7 cellular contexts compared by ENCODE assay signal in genomic region chr16:29616127-29616526, GRCh38. TPM values are rescaled to one million over a fixed set of nuclear protein-coding genes. Genes with fewer than 3 reads are reported as not detected.
DNase-seq lines count a peak whose midpoint lies in the region; ATAC-seq, FAIRE-seq and TF ChIP-seq lines count a peak whose summit lies in the region.
"Not testable (repeated sequence)": the region's sequence is repeated elsewhere in the genome, so short reads cannot be mapped to it uniquely, and the experiment has no call there.

No MANE protein-coding gene starts in this region.

- H3K27me3 Mint-ChIP-seq in Caco-2 (ENCODE audit: insufficient read depth, unreplicated experiment); T-helper 17 cell; nephron (ENCODE audit: low read depth): not testable (repeated sequence)

- not testable (repeated sequence) for H3K9me3 ChIP-seq in Caco-2; T-helper 17 cell (ENCODE audit: control insufficient read depth, low read length, poor library complexity, severe bottlenecking); colonic mucosa; HepG2 (ENCODE audit: low read length); transverse colon

- FAIRE-seq in HepG2 (lab: Jason Lieb, UNC) = not testable (repeated sequence)

- TF ChIP-seq EP300 in HepG2 (IDR thresholded peaks at IDR 0.05; ENCODE audit: low read depth in 2 of 2, low read length in 2 of 2); HepG2 (CRISPR knock-in tag; IDR thresholded peaks at IDR 0.05; ENCODE audit: borderline replicate concordance); transverse colon (IDR thresholded peaks at IDR 0.05; ENCODE audit: low read depth): not testable (repeated sequence)

- TF ChIP-seq CTCF in Caco-2 (IDR thresholded peaks at IDR 0.05; ENCODE audit: insufficient read depth in 1 of 2, low read depth in 1 of 2, low read length in 1 of 2, severe bottlenecking in 1 of 2, unreplicated experiment in 1 of 2); colonic mucosa (IDR thresholded peaks at IDR 0.05); HepG2 (CRISPR knock-in tag; IDR thresholded peaks at IDR 0.05); nephron (IDR thresholded peaks at IDR 0.05; ENCODE audit: unreplicated experiment in 3 of 3); transverse colon (IDR thresholded peaks at IDR 0.05): not testable (repeated sequence)

- CTCF ChIA-PET in Caco-2 (lab: Charles Lee); HepG2 (lab: Yijun Ruan, JAX; ENCODE audit: low intra/inter-chr PET ratio, low total read pairs): not testable (repeated sequence)

- H3K79me2 ChIP-seq in HepG2 (ENCODE audit: insufficient read depth, low read length) = not testable (repeated sequence)

- H3K9ac ChIP-seq in colonic mucosa (ENCODE audit: low read depth in 2 of 2, low read length in 2 of 2); HepG2 (ENCODE audit: insufficient read depth, low read depth, low read length): not testable (repeated sequence)

- H3K27me3 ChIP-seq in Caco-2 (replicated peaks; ENCODE audit: control insufficient read depth, insufficient read depth, low read length); colonic mucosa; HepG2 (ENCODE audit: control insufficient read depth in 1 of 2, insufficient read depth in 2 of 2, low read length in 2 of 2); transverse colon: not testable (repeated sequence)

- 36% methylated on average over 4 of the region's 6 CpGs for WGBS in HepG2 (ENCODE audit: low lambda C conversion rate)
- 57% methylated on average over 5 of the region's 6 CpGs; no CpG with 5 or more reads in 1 of the 2 donors for WGBS in transverse colon (ENCODE audit: low coverage in 1 of 2), 2 donors

- not testable (repeated sequence) for H4K20me1 ChIP-seq in HepG2 (ENCODE audit: insufficient read depth, low read length)

- not testable (repeated sequence) for ATAC-seq in T-helper 17 cell, HepG2

- H3K27ac Mint-ChIP-seq in Caco-2 (ENCODE audit: unreplicated experiment) = peak overlapping the region; percentile 88
- H3K27ac Mint-ChIP-seq in T-helper 17 cell = peak overlapping the region; percentile 6
- H3K27ac Mint-ChIP-seq in nephron = not testable (repeated sequence)

- H3K4me1 ChIP-seq in Caco-2, colonic mucosa: not testable (repeated sequence)
- H3K4me1 ChIP-seq in HepG2 (ENCODE audit: insufficient read depth, low read length) (peaks cover 16% of the 10 kb centered on the region), transverse colon (peaks cover 0 to 10% (median 4%) of the 10 kb centered on the region in 4 donors)

- H3K27ac ChIP-seq in colonic mucosa, transverse colon: not testable (repeated sequence)
- H3K27ac ChIP-seq in HepG2 (ENCODE audit: extremely low read length, insufficient read depth, low read length) = peak overlapping the region; percentile 23

- H3K9me3 Mint-ChIP-seq in Caco-2 (ENCODE audit: unreplicated experiment); nephron: not testable (repeated sequence)

- intact Hi-C loops in Caco-2 (cut with micrococcal nuclease; ENCODE audit: unreplicated experiment); colonic mucosa (cut with DNase I); HepG2 (cut with micrococcal nuclease; ENCODE audit: unreplicated experiment); posterior vena cava (cut with DNase I); transverse colon (cut with DNase I; ENCODE audit: low total_unique reads): not testable (repeated sequence)

- not testable (repeated sequence) for TF ChIP-seq POLR2A in HepG2 (IDR thresholded peaks at IDR 0.05; ENCODE audit: insufficient read depth in 1 of 2, low read depth in 2 of 2, low read length in 2 of 2); transverse colon (IDR thresholded peaks at IDR 0.05)

- not testable (repeated sequence) for DNase-seq in Caco-2, T-helper 17 cell
- DNase-seq in colonic mucosa (peak; percentile 59), HepG2 (ENCODE audit: low spot score) (peak; percentile 39), posterior vena cava (ENCODE audit: low spot score) (peak; percentile 28), transverse colon (peak; percentile 53)

- H2AFZ ChIP-seq in HepG2 (ENCODE audit: low read length) = not testable (repeated sequence)

- H3K36me3 Mint-ChIP-seq in Caco-2 (ENCODE audit: insufficient read depth, unreplicated experiment) = peaks cover 21% of the 10 kb centered on the region
- not testable (repeated sequence) for H3K36me3 Mint-ChIP-seq in T-helper 17 cell (ENCODE audit: low read depth); nephron (ENCODE audit: low read depth)

- H3K36me3 ChIP-seq in Caco-2 (ENCODE audit: control insufficient read depth, insufficient read depth, low read length); colonic mucosa; HepG2 (replicated peaks in 1 of 2; ENCODE audit: control insufficient read depth in 1 of 2, insufficient read depth in 2 of 2, low read length in 2 of 2); transverse colon: not testable (repeated sequence)

- POLR2A ChIA-PET in Caco-2 (lab: Charles Lee) = not testable (repeated sequence)
- POLR2A ChIA-PET in HepG2 (lab: Yijun Ruan, JAX) = interaction anchor here (2.1 kb wide), 1 partner anchor 63 kb away, joined by 5 read pairs; the partner anchor contains the start of gene QPRT

- 0 out of 2 replicates have a peak overlapping the region, but pooled peaks have one; percentile 36 for H3K4me2 ChIP-seq in HepG2 (ENCODE audit: low read depth, low read length)

- TF ChIP-seq RAD21 in HepG2 (CRISPR knock-in tag; IDR thresholded peaks at IDR 0.05) = 0 out of 2 replicates have a peak, but pooled peaks have one; percentile 12

- peak overlapping the region; percentile 57 for H3K4me3 Mint-ChIP-seq in Caco-2 (ENCODE audit: unreplicated experiment)
- H3K4me3 Mint-ChIP-seq in T-helper 17 cell = not testable (repeated sequence)
- peak overlapping the region in 2 of 3 experiments; percentile 15 to 50 for H3K4me3 Mint-ChIP-seq in nephron

- in situ Hi-C loops in HepG2 (cut with HindIII; ENCODE audit: extremely low pct_ligation_motif_present, low pct_unique_long_range_greater_than_20kb); transverse colon (cut with MboI; ENCODE audit: low pct_ligation_motif_present in 1 of 4, low pct_unique_long_range_greater_than_20kb in 1 of 4, low sequenced_read_pairs in 3 of 4): not testable (repeated sequence)

- H3K4me1 Mint-ChIP-seq in Caco-2 (ENCODE audit: low read depth, unreplicated experiment) = not testable (repeated sequence)
- peaks cover 13% of the 10 kb centered on the region for H3K4me1 Mint-ChIP-seq in T-helper 17 cell
- H3K4me1 Mint-ChIP-seq in nephron = peaks cover 18% of the 10 kb centered on the region

- not testable (repeated sequence) for H3K4me3 ChIP-seq in Caco-2 (ENCODE audit: low read depth, low read length); colonic mucosa; HepG2 (replicated peaks in 1 of 3; ENCODE audit: insufficient read depth in 1 of 3, low read depth in 2 of 3, low read length in 3 of 3); transverse colon

- BruUV-seq in Caco-2 (replicated peaks; lab: Mats Ljungman, UMichigan); HepG2 (replicated peaks; lab: Mats Ljungman, UMichigan): not testable (repeated sequence)

TF ChIP-seq in HepG2, 621 proteins besides CTCF, POLR2A, EP300 and RAD21 (continues in another document):
- TF ChIP-seq ZSCAN25 (CRISPR knock-in tag; IDR thresholded peaks at IDR 0.05) = peak; percentile 99
- 0 out of 2 replicates have a peak, but pooled peaks have one; percentile 7 for TF ChIP-seq HNF4G (IDR thresholded peaks at IDR 0.05; ENCODE audit: borderline replicate concordance, low read depth, low read length)
- TF ChIP-seq HNF4G (CRISPR knock-in tag; IDR thresholded peaks at IDR 0.05; ENCODE audit: borderline replicate concordance, low read depth) = not testable (repeated sequence)

RNA-seq across cellular contexts. Expression of gene SPN, which starts 46.9 kb away (rescaled TPM):
- total RNA-seq in Caco-2 (2022) (not detected in 2 replicates), T-helper 17 cell (100 to 1,000 TPM; 122 to 147 TPM), colonic mucosa (1 to 10 TPM; 2.3 to 3.7 TPM), HepG2 (2016; rRNA removed; fragmentation: Illumina TruSeq; extraction: Trizol) (0.22 and 0.38 TPM in 2 replicates), posterior vena cava (1 to 10 TPM; 2.2 to 3.7 TPM), transverse colon (1 to 10 TPM in 2 of 4 donors, under 1 TPM in 2; 0.20 to 3.7 (median 1.1) TPM)
- total RNA-seq in HepG2 (2016; cell fraction: cytosol; rRNA removed; fragmentation: Illumina TruSeq; extraction: Trizol; ENCODE audit: low read depth) = 0.10 TPM in 1 of 2 replicates, not detected in the other
- total RNA-seq in HepG2 (2016; cell fraction: insoluble cytoplasmic fraction; rRNA removed; fragmentation: Illumina TruSeq; extraction: Trizol) = 0.10 and 0.35 TPM in 2 replicates
- total RNA-seq in HepG2 (2016; cell fraction: membrane; rRNA removed; fragmentation: Illumina TruSeq; extraction: Trizol) = 0.06 TPM in 1 of 2 replicates, not detected in the other
- 0.28 and 0.34 TPM in 2 replicates for total RNA-seq in HepG2 (2016; cell fraction: nucleus; rRNA removed; fragmentation: Illumina TruSeq; extraction: Trizol)
- polyA plus RNA-seq in HepG2 (2011; rRNA removed) = 1.6 and 3.8 TPM in 2 replicates
- 0.94 and 1.1 TPM in 2 replicates for polyA plus RNA-seq in HepG2 (2011; cell fraction: cytosol; rRNA removed)
- polyA plus RNA-seq in HepG2 (2011; cell fraction: nucleus; rRNA removed) = 1.1 and 2.5 TPM in 2 replicates
- polyA plus RNA-seq in HepG2 (2012) = 2.4 and 2.5 TPM in 2 replicates
- polyA plus RNA-seq in HepG2 (2016; cell fraction: cytosol; fragmentation: Illumina TruSeq; extraction: Trizol; ENCODE audit: low read depth) = 0.07 and 0.09 TPM in 2 replicates
- 0.25 and 0.39 TPM in 2 replicates for polyA plus RNA-seq in HepG2 (2016; cell fraction: insoluble cytoplasmic fraction; fragmentation: Illumina TruSeq; extraction: Trizol; ENCODE audit: low read depth)
- 0.13 and 0.23 TPM in 2 replicates for polyA plus RNA-seq in HepG2 (2016; cell fraction: membrane; fragmentation: Illumina TruSeq; extraction: Trizol; ENCODE audit: low read depth)
- polyA plus RNA-seq in HepG2 (2016; cell fraction: nucleus; fragmentation: Illumina TruSeq; extraction: Trizol; ENCODE audit: insufficient read depth, low read depth) = 0.44 and 1.1 TPM in 2 replicates
- polyA minus RNA-seq in HepG2 (2011; rRNA and poly(A)+ RNA removed; ENCODE audit: low replicate concordance) = 1.7 and 5.3 TPM in 2 replicates
- 0.79 and 1.7 TPM in 2 replicates for polyA minus RNA-seq in HepG2 (2011; cell fraction: cytosol; rRNA and poly(A)+ RNA removed)
- 0.52 and 1.4 TPM in 2 replicates for polyA minus RNA-seq in HepG2 (2011; cell fraction: nucleus; rRNA and poly(A)+ RNA removed)

Comparison
In these comparisons a context has a peak if more than half of its experiments do, and no peak if none do; other contexts are left out.
1. RNA of gene SPN, which starts 46.9 kb away (total RNA-seq): 122 to 147 TPM in T-helper 17 cell; 2.2 to 3.7 TPM in posterior vena cava, 2.3 to 3.7 TPM in colonic mucosa, 0.20 to 3.7 TPM in transverse colon, 0.06 to 0.38 TPM in HepG2 and not detected in Caco-2; every median in the first group is over 10 times any median in the second.